8 cellular contexts compared by ENCODE assay signal in genomic region chr22:50267591-50268390, GRCh38. TPM values are rescaled to one million over a fixed set of nuclear protein-coding genes. Genes with fewer than 3 reads are reported as not detected.
DNase-seq lines count a peak whose midpoint lies in the region; ATAC-seq and TF ChIP-seq lines count a peak whose summit lies in the region.

No MANE protein-coding gene starts in this region.

- H3K27ac ChIP-seq in coronary artery = peak overlapping the region in 1 of 2 donors; percentile 49
- no peak overlapping the region for H3K27ac ChIP-seq in upper lobe of right lung

- ATAC-seq in upper lobe of right lung = peak; percentile 71

- H3K4me3 ChIP-seq in coronary artery (peak overlapping the region; percentile 62), upper lobe of right lung (peak overlapping the region; percentile 33)

- H3K4me1 ChIP-seq in upper lobe of right lung = peaks cover 43% of the 10 kb centered on the region

- intact Hi-C loops in upper lobe of right lung (cut with DNase I) = loop anchor here (10.0 kb wide), 1 partner anchor 237 kb away; the partner anchor contains the start of genes LMF2 and NCAPH2

- H3K27me3 ChIP-seq in upper lobe of right lung = peaks cover 5% of the 10 kb centered on the region

- DNase-seq in EL (peak; percentile 50), coronary artery (ENCODE audit: low spot score) (no peak), mucosa of gallbladder (ENCODE audit: low spot score) (peak; percentile 60), upper lobe of right lung (peak; percentile 86), HT-29 (ENCODE audit: low spot score) (no peak), NCI-H1092 (lab: John Stamatoyannopoulos, UW) (no peak), SW480 (ENCODE audit: low spot score) (no peak)
- DNase-seq in activated CD4-positive, CD25-positive, alpha-beta regulatory T cell (lab: John Stamatoyannopoulos, UW) = peak; percentile 19 to 43 (median 31)

- H3K9me3 ChIP-seq in upper lobe of right lung = no peaks in the 10 kb centered on the region

- H3K36me3 ChIP-seq in upper lobe of right lung = no peaks in the 10 kb centered on the region

- no peak for TF ChIP-seq CTCF in coronary artery (IDR thresholded peaks at IDR 0.05)
- TF ChIP-seq CTCF in upper lobe of right lung (IDR thresholded peaks at IDR 0.05) = no peak

RNA-seq across cellular contexts. Expression of gene MAPK11, which starts 2.4 kb away (rescaled TPM):
- total RNA-seq in mucosa of gallbladder = 16.7 TPM
- 26.1 TPM for total RNA-seq in upper lobe of right lung
- total RNA-seq in HT-29 (2014; rRNA removed; shearing (Covaris generic)) = 1.6 and 2.2 TPM in 2 replicates

RNA-seq across cellular contexts. Expression of gene MAPK12, which starts 6.3 kb away (rescaled TPM):
- total RNA-seq in mucosa of gallbladder (23.2 TPM), upper lobe of right lung (22.2 TPM)
- 6.6 and 6.7 TPM in 2 replicates for total RNA-seq in HT-29 (2014; rRNA removed; shearing (Covaris generic))

RNA-seq across cellular contexts. Expression of gene HDAC10, which starts 16.7 kb away (rescaled TPM):
- total RNA-seq in mucosa of gallbladder (100 TPM), upper lobe of right lung (48.9 TPM)
- total RNA-seq in HT-29 (2014; rRNA removed; shearing (Covaris generic)) = 62.6 and 63.3 TPM in 2 replicates

RNA-seq across cellular contexts. Expression of gene TUBGCP6, which starts 23.0 kb away (rescaled TPM):
- total RNA-seq in mucosa of gallbladder (64.4 TPM), upper lobe of right lung (51.3 TPM)
- total RNA-seq in HT-29 (2014; rRNA removed; shearing (Covaris generic)) = 30.8 and 32.2 TPM in 2 replicates

RNA-seq across cellular contexts. Expression of gene PLXNB2, which starts 39.7 kb away (rescaled TPM):
- 1,246 TPM for total RNA-seq in mucosa of gallbladder
- total RNA-seq in upper lobe of right lung = 308 TPM
- total RNA-seq in HT-29 (2014; rRNA removed; shearing (Covaris generic)) = 247 and 252 TPM in 2 replicates

Comparison
In these comparisons a context has a peak if more than half of its experiments do, and no peak if none do; other contexts are left out.
1. DNase-seq: peak in EL (single experiment), activated CD4-positive, CD25-positive, alpha-beta regulatory T cell (4 of 4), mucosa of gallbladder (single experiment) and upper lobe of right lung (single experiment); none in coronary artery (single experiment), HT-29 (single experiment), NCI-H1092 (single experiment) and SW480 (single experiment).